ENCODE assay signal across 8 cellular contexts in the genomic region with DNA sequence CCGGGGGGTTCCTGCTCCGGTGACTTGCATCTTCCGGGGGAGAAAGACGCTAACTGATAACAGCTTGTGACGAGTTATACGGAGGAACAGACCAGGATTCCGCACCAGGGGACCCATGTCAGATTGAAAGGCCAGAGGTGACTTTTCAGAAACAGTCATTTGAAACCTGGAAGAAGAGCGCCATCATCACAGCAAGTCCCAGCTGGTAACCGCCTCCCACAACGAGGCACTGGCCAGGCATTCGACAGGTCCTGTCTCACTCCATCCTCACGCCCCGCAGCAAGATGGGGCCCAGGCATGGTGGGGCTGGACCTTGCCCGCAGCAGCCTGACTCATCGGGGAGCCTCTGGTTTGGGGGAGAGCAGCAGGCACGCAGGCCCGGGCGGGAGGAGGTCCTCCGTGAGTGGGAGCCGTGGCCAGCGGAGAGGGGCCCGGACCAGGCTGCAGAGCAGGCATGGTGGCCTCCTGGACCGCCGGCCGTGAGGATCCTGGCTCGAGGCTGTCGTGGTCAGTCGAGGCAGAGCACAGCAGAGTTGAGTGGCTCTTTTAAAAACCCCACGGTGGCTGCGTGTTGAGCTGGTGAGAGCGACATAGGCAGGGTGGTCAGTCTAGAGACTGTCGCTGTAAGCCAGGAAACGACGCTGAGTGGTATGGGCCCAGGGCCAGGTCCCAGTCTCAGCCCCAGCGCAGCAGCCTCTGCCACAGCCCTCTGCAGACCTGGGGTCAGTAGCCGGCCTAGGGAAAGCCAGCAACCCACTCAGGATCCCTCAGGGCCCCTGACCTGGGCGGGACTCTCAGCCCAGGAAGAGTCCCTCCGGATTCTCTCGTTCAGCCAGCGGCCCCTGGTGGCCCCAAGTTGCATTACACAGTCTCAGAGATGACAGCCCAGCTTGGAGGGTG.
DNase-seq lines count a peak whose midpoint lies in the region; ATAC-seq and TF ChIP-seq lines count a peak whose summit lies in the region.

No MANE protein-coding gene starts in this region.

- peak overlapping the region; percentile 92 to 93 for H3K27ac Mint-ChIP-seq in T-cell

- peaks cover 0 to 6% (median 4%) of the 10 kb centered on the region in 3 donors for H3K9me3 Mint-ChIP-seq in T-cell

- H3K4me3 ChIP-seq in HFF-Myc (replicated peaks; ENCODE audit: low read depth, low read length) = no peak overlapping the region
- no peak overlapping the region for H3K4me3 ChIP-seq in MG63
- H3K4me3 ChIP-seq in astrocyte of the spinal cord (ENCODE audit: low read depth, low read length) = no peak overlapping the region

- H3K27me3 Mint-ChIP-seq in T-cell = no peaks in the 10 kb centered on the region

- H3K4me3 Mint-ChIP-seq in T-cell = peak overlapping the region; percentile 39 to 72 (median 59)

- peak; percentile 38 to 79 (median 51) for ATAC-seq in T-cell (replicated peaks in 1 of 4)

- in situ Hi-C loops in astrocyte of the spinal cord (cut with HindIII; ENCODE audit: low sequenced_read_pairs) = no loop called here

- CTCF ChIA-PET in T-cell (lab: Charles Lee) = no interaction called here

- H3K4me1 Mint-ChIP-seq in T-cell = peaks cover 25 to 53% (median 29%) of the 10 kb centered on the region in 3 donors

- TF ChIP-seq CTCF in HFF-Myc (IDR thresholded peaks at IDR 0.05; ENCODE audit: low read depth, low read length, missing control alignments) = peak; percentile 93
- TF ChIP-seq CTCF in astrocyte of the spinal cord (IDR thresholded peaks at IDR 0.05; ENCODE audit: low read depth, low read length) = peak; percentile 96

- H3K36me3 Mint-ChIP-seq in T-cell = peaks cover 44% of the 10 kb centered on the region

- DNase-seq in NCI-H2081 (lab: John Stamatoyannopoulos, UW) (peak; percentile 18 to 64), NCI-H2081 treated with DMSO at 0.1 percent for 48 hours (lab: John Stamatoyannopoulos, UW) (no peak), HFF-Myc (ENCODE audit: extremely low read depth, low read depth) (no peak), MG63 (peak; percentile 40), T-cell (peak in 31 of 34 experiments; percentile 10 to 84 (median 31)), astrocyte of the spinal cord (ENCODE audit: low read depth, low spot score) (peak; percentile 54), iris pigment epithelial cell (ENCODE audit: low read depth) (peak; percentile 52)
- peak; percentile 53 to 78 for DNase-seq in stimulated activated CD4-positive, alpha-beta T cell treated with anti-CD3 and anti-CD28 coated beads, Interleukin-15, amount 100 ng/mL, for 48 hours (ENCODE audit: low read depth in 2 of 2)

- H3K27me3 ChIP-seq in MG63 = no peaks in the 10 kb centered on the region

- no peaks in the 10 kb centered on the region for H3K36me3 ChIP-seq in MG63

- POLR2A ChIA-PET in T-cell (lab: Charles Lee) = no interaction called here

- no peaks in the 10 kb centered on the region for H3K9me3 ChIP-seq in MG63

Comparison
In these comparisons a context has a peak if more than half of its experiments do, and no peak if none do; other contexts are left out.
1. DNase-seq: peak in NCI-H2081 (2 of 2), MG63 (single experiment), T-cell (31 of 34), astrocyte of the spinal cord (single experiment), iris pigment epithelial cell (single experiment) and stimulated activated CD4-positive, alpha-beta T cell treated with anti-CD3 and anti-CD28 coated beads, Interleukin-15, amount 100 ng/mL, for 48 hours (2 of 2); none in NCI-H2081 treated with DMSO at 0.1 percent for 48 hours (single experiment) and HFF-Myc (single experiment).